ENCODE assay signal across 20 cellular contexts in the genomic region with DNA sequence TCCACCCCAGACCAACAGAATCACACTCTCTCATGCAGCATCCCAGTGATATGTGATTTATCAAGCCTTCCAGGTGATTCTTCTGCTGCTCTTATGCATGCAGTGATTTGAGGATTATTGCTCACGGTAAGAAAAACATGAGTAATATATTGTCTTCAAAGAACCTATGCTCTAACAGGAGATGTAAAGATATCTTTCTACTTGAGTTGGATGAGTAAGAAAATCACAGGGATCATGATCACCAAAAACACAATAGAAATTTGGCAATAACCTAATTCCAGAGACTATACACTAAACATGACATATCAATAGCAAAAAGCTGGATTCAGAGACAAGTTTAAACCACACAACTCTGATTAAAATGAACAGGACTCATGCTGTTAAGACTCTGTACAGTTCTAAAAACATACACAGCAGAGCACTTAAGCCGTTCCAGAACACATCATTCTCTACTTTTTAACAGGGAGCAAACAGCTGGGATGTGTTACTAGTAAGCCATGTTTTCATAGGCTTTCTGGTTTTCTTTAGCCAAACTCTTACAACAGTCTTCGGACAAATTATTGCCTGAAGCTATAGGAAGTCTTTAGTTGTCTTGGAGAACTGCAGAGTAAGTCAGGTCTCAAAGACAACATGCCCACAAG.
"Had no signal": no experiment of that assay in that cellular context is flagged by ENCODE, and none has a peak within 500 bp of the region (broad histone marks: within the 10 kb centered on the region; RNA-seq: fewer than 3 reads in every experiment).

No MANE protein-coding gene starts in this region.

- DNase-seq: activated T-cell treated with anti-CD3 and anti-CD28 coated beads, Interleukin-2, amount 50 U/mL, for 1 hour; adrenal gland; brain microvascular endothelial cell; colonic mucosa; dorsolateral prefrontal cortex; heart right ventricle; mesendoderm; naive B cell; occipital lobe; sigmoid colon; stimulated activated CD4-positive, alpha-beta T cell treated with anti-CD3 and anti-CD28 coated beads, Interleukin-2, amount 100 ng/mL, for 48 hours; stimulated activated CD8-positive, alpha-beta memory T cell treated with anti-CD3 and anti-CD28 coated beads, Interleukin-4, amount 100 ng/mL, for 48 hours; stimulated activated naive B cell treated with anti-CD40 and anti-IgM and Interleukin-4, amounts not matched to agents 10 μg/mL and 1 μg/mL and 100 μg/mL, for 72 hours; T1000; transverse colon had no signal

- H3K4me1 ChIP-seq: adrenal gland, ascending aorta, colonic mucosa, heart right ventricle, transverse colon had no signal

- H3K4me3 ChIP-seq: adrenal gland, ascending aorta, colonic mucosa, dorsolateral prefrontal cortex, heart right ventricle, sigmoid colon, transverse colon had no signal

- FAIRE-seq: urothelium cell line had no signal

- ATAC-seq: activated naive CD4-positive, alpha-beta T cell treated with anti-CD3 and anti-CD28 coated beads, Interleukin-2, amount 50 U/mL, for 72 hours; activated T-helper 17 cell treated with anti-CD3 and anti-CD28 coated beads, Interleukin-2, amount 50 U/mL, for 72 hours; stimulated activated naive B cell treated with anti-CD40 and anti-IgM and Interleukin-4, amounts not matched to agents 10 μg/mL and 1 μg/mL and 100 μg/mL, for 72 hours; WTC11 had no signal

- H3K27me3 ChIP-seq: adrenal gland, ascending aorta, brain microvascular endothelial cell, colonic mucosa, dorsolateral prefrontal cortex, heart right ventricle, sigmoid colon, transverse colon had no signal

- H3K27ac ChIP-seq: adrenal gland, ascending aorta, brain microvascular endothelial cell, colonic mucosa, dorsolateral prefrontal cortex, heart right ventricle, sigmoid colon, transverse colon had no signal

- H3K9me3 ChIP-seq: adrenal gland, ascending aorta, colonic mucosa, sigmoid colon, transverse colon had no signal

- H3K36me3 ChIP-seq: adrenal gland, ascending aorta, brain microvascular endothelial cell, colonic mucosa, heart right ventricle, sigmoid colon, transverse colon had no signal
